Comparison of ENCODE assay signal across 17 cellular contexts in genomic region chr6:163263196-163263595, GRCh38.
DNase-seq lines count a peak whose midpoint lies in the region; ATAC-seq and TF ChIP-seq lines count a peak whose summit lies in the region.
"Had no signal": no experiment of that assay in that cellular context is flagged by ENCODE, and none has a peak within 500 bp of the region (broad histone marks: within the 10 kb centered on the region; RNA-seq: fewer than 3 reads in every experiment).

No MANE protein-coding gene starts in this region.

- peaks cover 2% of the 10 kb centered on the region for H3K27me3 Mint-ChIP-seq in brain

- no peak overlapping the region for H3K23ac ChIP-seq in neuronal stem cell (ENCODE audit: low read depth, low read length, poor library complexity)

- no peaks in the 10 kb centered on the region for H3K27me3 ChIP-seq in heart left ventricle
- no peaks in the 10 kb centered on the region for H3K27me3 ChIP-seq in neuronal stem cell (ENCODE audit: control insufficient read depth in 3 of 3, insufficient read depth in 3 of 3, low read depth in 1 of 3, low read length in 3 of 3)
- H3K27me3 ChIP-seq: BLaER1 treated with 17β-estradiol and CSF1 and Interleukin-3, amounts not matched to agents 10 nM and 100 nM; colonic mucosa had no signal

- peaks cover 65% of the 10 kb centered on the region for H3K4me1 Mint-ChIP-seq in brain

- H3K27ac ChIP-seq in heart left ventricle, result peak overlapping the region in 4 of 12 donors; percentile 38 to 69 (median 57)
- H3K27ac ChIP-seq in neuronal stem cell (replicated peaks; ENCODE audit: low read length), result no peak overlapping the region
- H3K27ac ChIP-seq: BLaER1 treated with 17β-estradiol and CSF1 and Interleukin-3, amounts not matched to agents 10 nM and 100 nM; colonic mucosa; SK-N-MC had no signal

- no peaks in the 10 kb centered on the region for H3K36me3 Mint-ChIP-seq in brain
- H3K36me3 Mint-ChIP-seq: activated naive CD8-positive, alpha-beta T cell treated with anti-CD3 and anti-CD28 coated beads, Interleukin-2, amount 10 ng/mL, durations not matched to agents 7 days and 5 days had no signal

- peak overlapping the region; percentile 29 for H3K18ac ChIP-seq in neuronal stem cell (ENCODE audit: low read length)

- H3K4ac ChIP-seq in neuronal stem cell (ENCODE audit: low read length), result no peak overlapping the region

- no peak overlapping the region for H3K4me2 ChIP-seq in neuronal stem cell (ENCODE audit: insufficient read depth, low read length, poor library complexity, severe bottlenecking)
- H3K4me2 ChIP-seq: BLaER1 treated with 17β-estradiol and CSF1 and Interleukin-3, amounts not matched to agents 10 nM and 100 nM had no signal

- H3K4me3 ChIP-seq in heart left ventricle (no peak overlapping the region), neuronal stem cell (ENCODE audit: low read length in 2 of 2) (no peak overlapping the region)
- H3K4me3 ChIP-seq: BLaER1 treated with 17β-estradiol and CSF1 and Interleukin-3, amounts not matched to agents 10 nM and 100 nM; colonic mucosa; SK-N-MC had no signal

- no peaks in the 10 kb centered on the region for H3K9me3 ChIP-seq in heart left ventricle
- no peaks in the 10 kb centered on the region for H3K9me3 ChIP-seq in neuronal stem cell (replicated peaks in 1 of 2; ENCODE audit: control insufficient read depth in 2 of 2, insufficient read depth in 1 of 2, low read depth in 1 of 2, low read length in 2 of 2)
- H3K9me3 ChIP-seq: BLaER1 treated with 17β-estradiol and CSF1 and Interleukin-3, amounts not matched to agents 10 nM and 100 nM; colonic mucosa had no signal

- no peak overlapping the region for H2BK5ac ChIP-seq in neuronal stem cell (ENCODE audit: low read length)

- H3K4me1 ChIP-seq in heart left ventricle, result peaks cover 0 to 54% (median 18%) of the 10 kb centered on the region in 12 donors
- peaks cover 16 to 29% of the 10 kb centered on the region in 2 donors for H3K4me1 ChIP-seq in neuronal stem cell (ENCODE audit: control insufficient read depth in 2 of 2, insufficient read depth in 1 of 2, low read depth in 1 of 2, low read length in 2 of 2)
- H3K4me1 ChIP-seq: colonic mucosa had no signal

- H2BK120ac ChIP-seq in neuronal stem cell (ENCODE audit: low read depth, low read length), result no peak overlapping the region

- H2BK12ac ChIP-seq in neuronal stem cell (ENCODE audit: low read length), result no peak overlapping the region

- peak overlapping the region; percentile 63 for H2AFZ ChIP-seq in neuronal stem cell (ENCODE audit: low read length)

- H3K36me3 ChIP-seq in heart left ventricle (no peaks in the 10 kb centered on the region), neuronal stem cell (replicated peaks in 1 of 2; ENCODE audit: control insufficient read depth in 2 of 2, insufficient read depth in 2 of 2, low read length in 2 of 2) (no peaks in the 10 kb centered on the region)
- H3K36me3 ChIP-seq: BLaER1 treated with 17β-estradiol and CSF1 and Interleukin-3, amounts not matched to agents 10 nM and 100 nM; colonic mucosa had no signal

- 43 to 80% (median 54%) methylated on average over 8 of the region's 8 CpGs for WGBS in heart left ventricle, 4 donors
- no CpG with 5 or more reads among the region's 8 CpGs for WGBS in neuronal stem cell (ENCODE audit: extremely low coverage in 2 of 2, insufficient read length in 2 of 2, insufficient replicate concordance in 1 of 2), 2 donors

- peak overlapping the region in 4 of 5 experiments; percentile 36 to 55 (median 48) for H3K4me3 Mint-ChIP-seq in brain
- H3K4me3 Mint-ChIP-seq: activated naive CD8-positive, alpha-beta T cell treated with anti-CD3 and anti-CD28 coated beads, Interleukin-2, amount 10 ng/mL, durations not matched to agents 7 days and 5 days; activated T-helper 1 cell treated with anti-CD3 and anti-CD28 coated beads, Interleukin-12 subunit alpha, Interleukin-12 subunit beta, Interleukin-2, Interleukin-4 antibody, amounts not matched to agents 30 ng/mL and 10 ng/mL and 1 ng/mL, durations not matched to agents 14 hours and 24 hours and 36 hours had no signal

- no peak for TF ChIP-seq POLR2A in heart left ventricle (IDR thresholded peaks at IDR 0.05)

- no peaks in the 10 kb centered on the region for H3K79me1 ChIP-seq in neuronal stem cell (ENCODE audit: low read depth, low read length)

- no peak overlapping the region for H3K9ac ChIP-seq in neuronal stem cell (ENCODE audit: low read depth, low read length, poor library complexity)
- H3K9ac ChIP-seq: BLaER1 treated with 17β-estradiol and CSF1 and Interleukin-3, amounts not matched to agents 10 nM and 100 nM had no signal

- H4K8ac ChIP-seq in neuronal stem cell (ENCODE audit: low read depth, low read length), result no peak overlapping the region

- no peak overlapping the region for H3K14ac ChIP-seq in neuronal stem cell (ENCODE audit: low read length)

- ATAC-seq in heart left ventricle, result peak; percentile 27 to 83 (median 59)
- ATAC-seq in GM21390 (IDR thresholded peaks at IDR 0.05; ENCODE audit: unreplicated experiment), result no peak
- no peak for ATAC-seq in GM21737 (IDR thresholded peaks at IDR 0.05; ENCODE audit: unreplicated experiment)
- no peak for ATAC-seq in esophagus mucosa

- peak overlapping the region; percentile 57 to 100 (median 99) for H3K27ac Mint-ChIP-seq in brain
- H3K27ac Mint-ChIP-seq: activated naive CD8-positive, alpha-beta T cell treated with anti-CD3 and anti-CD28 coated beads, Interleukin-2, amount 10 ng/mL, durations not matched to agents 7 days and 5 days; activated T-helper 1 cell treated with anti-CD3 and anti-CD28 coated beads, Interleukin-12 subunit alpha, Interleukin-12 subunit beta, Interleukin-2, Interleukin-4 antibody, amounts not matched to agents 30 ng/mL and 10 ng/mL and 1 ng/mL, durations not matched to agents 14 hours and 24 hours and 36 hours had no signal

- DNase-seq in heart left ventricle (peak in 2 of 5 donors; percentile 51 to 75), neuronal stem cell (ENCODE audit: low spot score) (no peak), A172 (ENCODE audit: low spot score) (no peak)
- DNase-seq: activated naive CD8-positive, alpha-beta T cell treated with anti-CD3 and anti-CD28 coated beads, Interleukin-2, amount 10 ng/mL, durations not matched to agents 7 days and 5 days; colonic mucosa; H7; mesendoderm; NCI-H1092; OCI-M1; stimulated activated CD4-positive, alpha-beta T cell treated with anti-CD3 and anti-CD28 coated beads, Interleukin-4, amount 100 ng/mL, for 1 hour had no signal

- TF ChIP-seq CTCF in brain (conservative IDR thresholded peaks at IDR 0.05) (no peak), heart left ventricle (IDR thresholded peaks at IDR 0.05) (no peak)

- peaks cover 0 to 7% (median 0%) of the 10 kb centered on the region in 5 experiments for H3K9me3 Mint-ChIP-seq in brain
- H3K9me3 Mint-ChIP-seq: activated naive CD8-positive, alpha-beta T cell treated with anti-CD3 and anti-CD28 coated beads, Interleukin-2, amount 10 ng/mL, durations not matched to agents 7 days and 5 days; activated T-helper 1 cell treated with anti-CD3 and anti-CD28 coated beads, Interleukin-12 subunit alpha, Interleukin-12 subunit beta, Interleukin-2, Interleukin-4 antibody, amounts not matched to agents 30 ng/mL and 10 ng/mL and 1 ng/mL, durations not matched to agents 14 hours and 24 hours and 36 hours had no signal

- intact Hi-C loops in heart left ventricle (cut with DNase I), result loop anchor here in 4 of 10 donors (5.0 to 10.0 kb wide), 4 partner anchors 48 to 702 kb away; no protein-coding TSS in a partner anchor

- H2AK5ac ChIP-seq in neuronal stem cell (ENCODE audit: low read depth, low read length), result no peak overlapping the region

- H4K91ac ChIP-seq in neuronal stem cell (ENCODE audit: low read depth, low read length, poor library complexity), result no peak overlapping the region

- H2BK15ac ChIP-seq in neuronal stem cell (ENCODE audit: low read length), result no peak overlapping the region

Comparison
In these comparisons a context has a peak if more than half of its experiments do, and no peak if none do; other contexts are left out.
1. ATAC-seq: peak in heart left ventricle (4 of 4); none in GM21390 (single experiment), GM21737 (single experiment) and esophagus mucosa (single experiment).